ENCODE assay signal across 39 cellular contexts in the genomic region with DNA sequence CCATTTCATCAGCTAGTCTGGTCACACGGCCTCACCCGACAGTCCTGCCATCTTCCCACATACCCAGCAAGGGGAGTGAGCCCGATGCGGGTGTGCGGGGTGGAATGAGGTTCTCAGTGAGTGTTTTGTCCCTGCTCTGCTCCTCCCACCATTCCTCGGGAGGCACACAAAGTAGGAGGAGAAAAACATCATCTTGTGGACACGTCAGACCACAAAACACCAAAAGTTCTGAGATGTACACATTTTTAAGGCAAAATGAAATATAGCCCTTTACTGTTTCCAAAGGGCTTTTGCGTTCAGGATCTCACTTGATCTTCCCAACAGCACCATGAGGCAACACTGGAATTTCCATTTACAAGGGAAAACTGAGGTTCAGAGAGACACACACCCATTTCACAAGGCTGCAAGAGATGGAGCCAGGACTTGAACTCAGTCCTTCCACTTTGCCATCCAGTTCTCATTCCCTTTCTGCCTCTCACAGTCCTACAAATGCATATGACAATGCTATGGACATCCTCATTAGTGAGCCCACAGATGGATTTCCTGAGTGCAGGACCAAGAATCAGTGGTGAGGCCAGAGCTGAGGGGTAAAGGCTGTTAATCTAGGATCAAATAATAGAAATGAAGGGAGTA.
"Had no signal": no experiment of that assay in that cellular context is flagged by ENCODE, and none has a peak within 500 bp of the region (broad histone marks: within the 10 kb centered on the region; RNA-seq: fewer than 3 reads in every experiment).

No MANE protein-coding gene starts in this region.

- H3K36me3 Mint-ChIP-seq: activated CD4-positive, alpha-beta memory T cell treated with anti-CD3 and anti-CD28 coated beads for 36 hours; activated naive CD4-positive, alpha-beta T cell treated with anti-CD3 and anti-CD28 coated beads, Interleukin-2, amount 10 ng/mL, durations not matched to agents 7 days and 5 days; activated naive CD4-positive, alpha-beta T cell treated with anti-CD3 and anti-CD28 coated beads, Interleukin-2, amount 50 U/mL, for 24 hours; activated naive CD8-positive, alpha-beta T cell; activated naive CD8-positive, alpha-beta T cell treated with anti-CD3 and anti-CD28 coated beads, Interleukin-2, amount 10 ng/mL, durations not matched to agents 7 days and 5 days; brain had no signal

- H3K4me1 Mint-ChIP-seq: activated B cell treated with CpG ODN at 0.5 μM for 24 hours; activated CD4-positive, alpha-beta T cell treated with anti-CD3 and anti-CD28 coated beads, Interleukin-2, amount 10 ng/mL, durations not matched to agents 24 days and 14 days; activated naive CD4-positive, alpha-beta T cell treated with anti-CD3 and anti-CD28 coated beads, Interleukin-2, amount 10 ng/mL, durations not matched to agents 7 days and 5 days; activated naive CD4-positive, alpha-beta T cell treated with anti-CD3 and anti-CD28 coated beads, Interleukin-2, amount 50 U/mL, for 24 hours; activated naive CD8-positive, alpha-beta T cell treated with anti-CD3 and anti-CD28 coated beads, Interleukin-2, amount 10 ng/mL, durations not matched to agents 7 days and 5 days; activated naive CD8-positive, alpha-beta T cell treated with anti-CD3 and anti-CD28 coated beads, Interleukin-2, amount 50 U/mL, for 24 hours; activated T-helper 17 cell treated with anti-CD3 and anti-CD28 coated beads, Interleukin-2, amount 50 U/mL, for 72 hours; central memory CD8-positive, alpha-beta T cell had no signal

- H3K4me1 ChIP-seq: ascending aorta had no signal

- H3K27me3 ChIP-seq: ascending aorta, cardiac muscle cell had no signal

- H3K27me3 Mint-ChIP-seq: activated B cell treated with CpG ODN at 0.5 μM for 24 hours; activated CD4-positive, alpha-beta memory T cell treated with anti-CD3 and anti-CD28 coated beads for 36 hours; activated CD4-positive, alpha-beta T cell treated with anti-CD3 and anti-CD28 coated beads, Interleukin-2, amount 10 ng/mL, durations not matched to agents 24 days and 14 days; activated CD8-positive, alpha-beta T cell treated with anti-CD3 and anti-CD28 coated beads for 36 hours; activated naive CD8-positive, alpha-beta T cell; activated naive CD8-positive, alpha-beta T cell treated with anti-CD3 and anti-CD28 coated beads, Interleukin-2, amount 10 ng/mL, durations not matched to agents 7 days and 5 days; activated naive CD8-positive, alpha-beta T cell treated with anti-CD3 and anti-CD28 coated beads, Interleukin-2, amount 50 U/mL, for 24 hours; activated T-helper 17 cell treated with anti-CD3 and anti-CD28 coated beads, Interleukin-2, amount 50 U/mL, for 72 hours had no signal

- H3K27ac ChIP-seq: ascending aorta, cardiac muscle cell, VCaP had no signal

- H3K27ac Mint-ChIP-seq: activated B cell treated with CpG ODN at 0.5 μM for 24 hours; activated CD4-positive, alpha-beta memory T cell treated with anti-CD3 and anti-CD28 coated beads for 36 hours; activated CD4-positive, alpha-beta T cell treated with anti-CD3 and anti-CD28 coated beads, Interleukin-2, amount 10 ng/mL, durations not matched to agents 24 days and 14 days; activated CD8-positive, alpha-beta T cell treated with anti-CD3 and anti-CD28 coated beads for 36 hours; activated naive CD4-positive, alpha-beta T cell treated with anti-CD3 and anti-CD28 coated beads, Interleukin-2, amount 10 ng/mL, durations not matched to agents 7 days and 5 days; activated naive CD4-positive, alpha-beta T cell treated with anti-CD3 and anti-CD28 coated beads, Interleukin-2, amount 50 U/mL, for 24 hours; activated naive CD8-positive, alpha-beta T cell; activated naive CD8-positive, alpha-beta T cell treated with anti-CD3 and anti-CD28 coated beads, Interleukin-2, amount 10 ng/mL, durations not matched to agents 7 days and 5 days; activated naive CD8-positive, alpha-beta T cell treated with anti-CD3 and anti-CD28 coated beads, Interleukin-2, amount 50 U/mL, for 24 hours; activated T-cell treated with anti-CD3 and anti-CD28 coated beads, Interleukin-2, amount 50 U/mL, for 72 hours; activated T-helper 1 cell treated with anti-CD3 and anti-CD28 coated beads, Interleukin-12 subunit alpha, Interleukin-12 subunit beta, Interleukin-2, Interleukin-4 antibody, amounts not matched to agents 30 ng/mL and 10 ng/mL and 1 ng/mL, durations not matched to agents 14 hours and 24 hours and 36 hours; activated T-helper 17 cell treated with anti-CD3 and anti-CD28 coated beads, Interleukin-2, amount 50 U/mL, for 72 hours; T-helper 1 cell treated with Interleukin-12 subunit alpha and Interleukin-12 subunit beta and Interleukin-4 antibody, amounts not matched to agents 30 μg/mL and 1 μg/mL, for 36 hours; T-helper 2 cell treated with Interferon-gamma antibody and Interleukin-4, amounts not matched to agents 5 μg/mL and 100 μg/mL, for 36 hours had no signal

- H3K9me3 ChIP-seq: ascending aorta had no signal

- FAIRE-seq: bronchial epithelial cell, TTC549 had no signal

- H3K9me3 Mint-ChIP-seq: activated B cell treated with CpG ODN at 0.5 μM for 24 hours; activated CD4-positive, alpha-beta memory T cell treated with anti-CD3 and anti-CD28 coated beads for 36 hours; activated CD4-positive, alpha-beta T cell treated with anti-CD3 and anti-CD28 coated beads, Interleukin-2, amount 10 ng/mL, durations not matched to agents 24 days and 14 days; activated CD8-positive, alpha-beta T cell treated with anti-CD3 and anti-CD28 coated beads for 36 hours; activated naive CD4-positive, alpha-beta T cell treated with anti-CD3 and anti-CD28 coated beads, Interleukin-2, amount 10 ng/mL, durations not matched to agents 7 days and 5 days; activated naive CD4-positive, alpha-beta T cell treated with anti-CD3 and anti-CD28 coated beads, Interleukin-2, amount 50 U/mL, for 24 hours; activated naive CD8-positive, alpha-beta T cell treated with anti-CD3 and anti-CD28 coated beads, Interleukin-2, amount 10 ng/mL, durations not matched to agents 7 days and 5 days; activated naive CD8-positive, alpha-beta T cell treated with anti-CD3 and anti-CD28 coated beads, Interleukin-2, amount 50 U/mL, for 24 hours; activated T-cell treated with anti-CD3 and anti-CD28 coated beads, Interleukin-2, amount 50 U/mL, for 4 hours; activated T-cell treated with anti-CD3 and anti-CD28 coated beads, Interleukin-2, amount 50 U/mL, for 72 hours; activated T-helper 1 cell treated with anti-CD3 and anti-CD28 coated beads, Interleukin-12 subunit alpha, Interleukin-12 subunit beta, Interleukin-2, Interleukin-4 antibody, amounts not matched to agents 30 ng/mL and 10 ng/mL and 1 ng/mL, durations not matched to agents 14 hours and 24 hours and 36 hours; activated T-helper 17 cell treated with anti-CD3 and anti-CD28 coated beads, Interleukin-2, amount 50 U/mL, for 72 hours; central memory CD8-positive, alpha-beta T cell; T-helper 1 cell treated with Interleukin-12 subunit alpha and Interleukin-12 subunit beta and Interleukin-4 antibody, amounts not matched to agents 30 μg/mL and 1 μg/mL, for 36 hours; T-helper 2 cell treated with Interferon-gamma antibody and Interleukin-4, amounts not matched to agents 5 μg/mL and 100 μg/mL, for 36 hours had no signal

- H3K36me3 ChIP-seq: ascending aorta, cardiac muscle cell had no signal

- H3K4me3 Mint-ChIP-seq: activated B cell treated with CpG ODN at 0.5 μM for 24 hours; activated CD4-positive, alpha-beta memory T cell treated with anti-CD3 and anti-CD28 coated beads for 36 hours; activated CD4-positive, alpha-beta T cell treated with anti-CD3 and anti-CD28 coated beads, Interleukin-2, amount 10 ng/mL, durations not matched to agents 24 days and 14 days; activated CD8-positive, alpha-beta T cell treated with anti-CD3 and anti-CD28 coated beads for 36 hours; activated naive CD4-positive, alpha-beta T cell treated with anti-CD3 and anti-CD28 coated beads, Interleukin-2, amount 10 ng/mL, durations not matched to agents 7 days and 5 days; activated naive CD4-positive, alpha-beta T cell treated with anti-CD3 and anti-CD28 coated beads, Interleukin-2, amount 50 U/mL, for 24 hours; activated naive CD8-positive, alpha-beta T cell; activated naive CD8-positive, alpha-beta T cell treated with anti-CD3 and anti-CD28 coated beads, Interleukin-2, amount 10 ng/mL, durations not matched to agents 7 days and 5 days; activated naive CD8-positive, alpha-beta T cell treated with anti-CD3 and anti-CD28 coated beads, Interleukin-2, amount 50 U/mL, for 24 hours; activated T-cell treated with anti-CD3 and anti-CD28 coated beads, Interleukin-2, amount 50 U/mL, for 4 hours; activated T-cell treated with anti-CD3 and anti-CD28 coated beads, Interleukin-2, amount 50 U/mL, for 72 hours; activated T-helper 1 cell treated with anti-CD3 and anti-CD28 coated beads, Interleukin-12 subunit alpha, Interleukin-12 subunit beta, Interleukin-2, Interleukin-4 antibody, amounts not matched to agents 30 ng/mL and 10 ng/mL and 1 ng/mL, durations not matched to agents 14 hours and 24 hours and 36 hours; activated T-helper 17 cell treated with anti-CD3 and anti-CD28 coated beads, Interleukin-2, amount 50 U/mL, for 72 hours; brain; central memory CD8-positive, alpha-beta T cell; T-helper 1 cell treated with Interleukin-12 subunit alpha and Interleukin-12 subunit beta and Interleukin-4 antibody, amounts not matched to agents 30 μg/mL and 1 μg/mL, for 36 hours; T-helper 2 cell treated with Interferon-gamma antibody and Interleukin-4, amounts not matched to agents 5 μg/mL and 100 μg/mL, for 36 hours had no signal

- DNase-seq: activated B cell treated with CpG ODN at 0.5 μM for 24 hours; activated CD4-positive, alpha-beta memory T cell treated with anti-CD3 and anti-CD28 coated beads for 36 hours; activated CD4-positive, alpha-beta T cell treated with anti-CD3 and anti-CD28 coated beads for 4 hours; activated CD4-positive, alpha-beta T cell treated with anti-CD3 and anti-CD28 coated beads, Interleukin-2, amount 10 ng/mL, durations not matched to agents 24 days and 14 days; activated CD4-positive, alpha-beta T cell treated with anti-CD3 and anti-CD28 coated beads, Interleukin-2, amount 50 U/mL, for 1 hour; activated CD4-positive, alpha-beta T cell treated with anti-CD3 and anti-CD28 coated beads, Interleukin-2, amount 50 U/mL, for 4 hours; activated CD4-positive, CD25-positive, alpha-beta regulatory T cell treated with anti-CD3 and anti-CD28 coated beads, Interleukin-2, amount 50 U/mL, for 72 hours; activated CD8-positive, alpha-beta memory T cell treated with anti-CD3 and anti-CD28 coated beads, Interleukin-2, amount 50 U/mL, for 4 hours; activated CD8-positive, alpha-beta T cell treated with anti-CD3 and anti-CD28 coated beads for 36 hours; activated effector memory CD4-positive, alpha-beta T cell treated with Interleukin-2 at 50 U/mL for 16 hours; activated gamma-delta T cell; activated naive CD4-positive, alpha-beta T cell treated with anti-CD3 and anti-CD28 coated beads, Interleukin-2, amount 10 ng/mL, durations not matched to agents 7 days and 5 days; activated naive CD4-positive, alpha-beta T cell treated with Interleukin-2 at 50 U/mL for 16 hours; activated naive CD8-positive, alpha-beta T cell treated with anti-CD3 and anti-CD28 coated beads, Interleukin-2, amount 10 ng/mL, durations not matched to agents 7 days and 5 days; activated naive CD8-positive, alpha-beta T cell treated with anti-CD3 and anti-CD28 coated beads, Interleukin-2, amount 50 U/mL, for 24 hours; activated T-cell treated with anti-CD3 and anti-CD28 coated beads for 4 hours; activated T-cell treated with anti-CD3 and anti-CD28 coated beads, Interleukin-2, amount 50 U/mL, for 1 hour; activated T-cell treated with anti-CD3 and anti-CD28 coated beads, Interleukin-2, amount 50 U/mL, for 4 hours; activated T-cell treated with anti-CD3 and anti-CD28 coated beads, Interleukin-2, amount 50 U/mL, for 72 hours; amygdala; anterior cingulate cortex; caudate nucleus; cerebellar nuclear complex; T-helper 1 cell; T-helper 2 cell; T-helper 9 cell had no signal

- H3K4me3 ChIP-seq: ascending aorta, cardiac muscle cell had no signal
